11 cellular contexts compared by ENCODE assay signal in genomic region chr16:84085271-84085667, GRCh38. TPM values are rescaled to one million over a fixed set of nuclear protein-coding genes. Genes with fewer than 3 reads are reported as not detected.
DNase-seq lines count a peak whose midpoint lies in the region; ATAC-seq and TF ChIP-seq lines count a peak whose summit lies in the region.
"Had no signal": no experiment of that assay in that cellular context is flagged by ENCODE, and none has a peak within 500 bp of the region (broad histone marks: within the 10 kb centered on the region; RNA-seq: fewer than 3 reads in every experiment).

No MANE protein-coding gene starts in this region.

- peaks cover 9% of the 10 kb centered on the region for H3K36me3 Mint-ChIP-seq in T-helper 17 cell (ENCODE audit: low read depth)

- H3K4me3 ChIP-seq in heart left ventricle (no peak overlapping the region), Karpas-422 (ENCODE audit: low read length) (no peak overlapping the region), WERI-Rb-1 (ENCODE audit: low read depth, low read length) (no peak overlapping the region)

- intact Hi-C loops in heart left ventricle (cut with DNase I): loop anchor here in 7 of 10 donors (2.0 to 10.0 kb wide), 7 partner anchors 32 to 400 kb away; partner anchors contain the start of genes TAF1C (in 2 of the 7), DNAAF1 (in 1 of the 7), HSDL1 (in 1 of the 7) and MBTPS1 (in 1 of the 7)
- intact Hi-C loops in Right ventricle myocardium inferior (cut with DNase I): loop anchor here (5.0 to 10.0 kb wide), 2 partner anchors 52 to 400 kb away; no protein-coding TSS in a partner anchor

- no peaks in the 10 kb centered on the region for H4K20me1 ChIP-seq in Karpas-422 (ENCODE audit: insufficient read depth, low read depth, low read length)

- H3K4me1 ChIP-seq in heart left ventricle (peaks cover 0 to 54% (median 13%) of the 10 kb centered on the region in 12 donors), Karpas-422 (ENCODE audit: low read length) (peaks cover 53% of the 10 kb centered on the region)
- H3K4me1 ChIP-seq: Caco-2 had no signal

- H3K9me3 ChIP-seq in heart left ventricle (no peaks in the 10 kb centered on the region), Karpas-422 (ENCODE audit: low read length) (no peaks in the 10 kb centered on the region), T-helper 17 cell (ENCODE audit: control insufficient read depth, low read length, poor library complexity, severe bottlenecking) (no peaks in the 10 kb centered on the region), WERI-Rb-1 (ENCODE audit: severe bottlenecking) (no peaks in the 10 kb centered on the region)
- H3K9me3 ChIP-seq: Caco-2 had no signal

- H3K27ac ChIP-seq in heart left ventricle: peak overlapping the region in 10 of 12 donors; percentile 18 to 86 (median 62)
- H3K27ac ChIP-seq in C4-2B: peak overlapping the region; percentile 14; the same call in 1 of the 2 replicates
- H3K27ac ChIP-seq in Karpas-422 (ENCODE audit: low read length): peak overlapping the region; percentile 82
- H3K27ac ChIP-seq in WERI-Rb-1: no peak overlapping the region

- H3K27me3 Mint-ChIP-seq in T-helper 17 cell: no peaks in the 10 kb centered on the region

- H3K36me3 ChIP-seq in heart left ventricle (peaks cover 0 to 99% (median 88%) of the 10 kb centered on the region in 9 donors), Karpas-422 (ENCODE audit: insufficient read depth, low read length) (peaks cover 33% of the 10 kb centered on the region; the same call in 1 of the 2 replicates), WERI-Rb-1 (peaks cover 19% of the 10 kb centered on the region)

- peaks cover 33% of the 10 kb centered on the region for H3K4me1 Mint-ChIP-seq in T-helper 17 cell

- no peaks in the 10 kb centered on the region for H3K27me3 ChIP-seq in heart left ventricle
- H3K27me3 ChIP-seq in Karpas-422 (ENCODE audit: low read length): no peaks in the 10 kb centered on the region
- H3K27me3 ChIP-seq in WERI-Rb-1 (ENCODE audit: insufficient read depth, low read depth, severe bottlenecking): no peaks in the 10 kb centered on the region

- H2AFZ ChIP-seq in Karpas-422 (ENCODE audit: low read length): no peak overlapping the region

- no peaks in the 10 kb centered on the region for H3K9me2 ChIP-seq in Karpas-422 (replicated peaks; ENCODE audit: insufficient read depth, low read length)

- no peak for TF ChIP-seq POLR2A in heart left ventricle (IDR thresholded peaks at IDR 0.05)

- ATAC-seq in heart left ventricle (no peak), Right ventricle myocardium inferior (no peak), T-helper 17 cell (no peak)

- peak overlapping the region; percentile 16 for H3K27ac Mint-ChIP-seq in T-helper 17 cell

- H3K79me2 ChIP-seq in Karpas-422 (ENCODE audit: low read length): peaks cover 25% of the 10 kb centered on the region

- H3K4me2 ChIP-seq in Karpas-422 (ENCODE audit: low read depth, low read length, poor library complexity, severe bottlenecking): no peak overlapping the region

- no peak overlapping the region for H3K4me3 Mint-ChIP-seq in T-helper 17 cell

- DNase-seq in heart left ventricle: no peak
- no peak for DNase-seq in Right ventricle myocardium inferior (ENCODE audit: missing footprints)
- no peak for DNase-seq in Karpas-422
- no peak for DNase-seq in T-helper 17 cell
- DNase-seq in retina: no peak
- no peak for DNase-seq in WERI-Rb-1
- no peak for DNase-seq in stimulated activated CD4-positive, alpha-beta T cell treated with anti-CD3 and anti-CD28 coated beads, Interleukin-2, amount 100 ng/mL, for 24 hours
- DNase-seq: NCI-H2081 treated with DMSO at 0.1 percent for 48 hours had no signal

- TF ChIP-seq CTCF in heart left ventricle (IDR thresholded peaks at IDR 0.05) (no peak), C4-2B (conservative IDR thresholded peaks at IDR 0.05) (no peak), WERI-Rb-1 (IDR thresholded peaks at IDR 0.05; ENCODE audit: low read depth, low read length) (no peak)

- H3K9ac ChIP-seq in Karpas-422 (ENCODE audit: low read length): no peak overlapping the region

- 84 to 92% (median 90%) methylated on average over 8 of the region's 8 CpGs for WGBS in heart left ventricle, 4 donors

RNA-seq across cellular contexts. Expression of gene MBTPS1, which starts 31.5 kb away (rescaled TPM):
- 10 to 100 TPM; 57.3 to 91.4 (median 68.6) TPM for total RNA-seq in heart left ventricle
- polyA plus RNA-seq in heart left ventricle: 10 to 100 TPM; 37.2 to 54.2 TPM
- total RNA-seq in Right ventricle myocardium inferior: 70.2 TPM
- 80.9 and 94.7 TPM in 2 replicates for total RNA-seq in Karpas-422 (2014; rRNA removed; shearing (Covaris generic); ENCODE audit: low replicate concordance)
- total RNA-seq in T-helper 17 cell: 100 to 1,000 TPM in 1 of 2 donors, 10 to 100 TPM in 1; 94.4 to 114 TPM

RNA-seq across cellular contexts. Expression of gene SLC38A8, which starts 42.7 kb away (rescaled TPM):
- total RNA-seq in heart left ventricle: 1 to 10 TPM in 3 of 9 donors, under 1 TPM in 4, not detected in 2; 0.29 to 5.8 (median 0.63) TPM
- 10 to 100 TPM in 1 of 2 donors, not detected in 1; 25.3 TPM for polyA plus RNA-seq in heart left ventricle
- 3.1 TPM for total RNA-seq in Right ventricle myocardium inferior
- not detected in 2 replicates for total RNA-seq in Karpas-422 (2014; rRNA removed; shearing (Covaris generic); ENCODE audit: low replicate concordance)
- not detected for total RNA-seq in T-helper 17 cell
- total RNA-seq: MCF 10A had no signal

RNA-seq across cellular contexts. Expression of gene HSDL1, which starts 59.7 kb away (rescaled TPM):
- total RNA-seq in heart left ventricle (10 to 100 TPM; 15.8 to 46.8 (median 23.4) TPM), Right ventricle myocardium inferior (24.1 TPM), T-helper 17 cell (10 to 100 TPM; 11.9 to 12.6 TPM)
- polyA plus RNA-seq in heart left ventricle: 10 to 100 TPM; 12.8 to 16.1 TPM
- total RNA-seq in Karpas-422 (2014; rRNA removed; shearing (Covaris generic); ENCODE audit: low replicate concordance): 26.0 and 55.2 TPM in 2 replicates

RNA-seq across cellular contexts. Expression of gene DNAAF1, which starts 59.8 kb away (rescaled TPM):
- total RNA-seq in heart left ventricle: under 1 TPM in 3 of 9 donors, not detected in 6; 0.20 to 0.32 (median 0.25) TPM
- polyA plus RNA-seq in heart left ventricle: under 1 TPM; 0.15 to 0.38 TPM
- not detected for total RNA-seq in Right ventricle myocardium inferior
- not detected in 2 replicates for total RNA-seq in Karpas-422 (2014; rRNA removed; shearing (Covaris generic); ENCODE audit: low replicate concordance)
- not detected for total RNA-seq in T-helper 17 cell
- total RNA-seq: MCF 10A had no signal
